ENCODE assay signal across 2 cellular contexts in the genomic region with DNA sequence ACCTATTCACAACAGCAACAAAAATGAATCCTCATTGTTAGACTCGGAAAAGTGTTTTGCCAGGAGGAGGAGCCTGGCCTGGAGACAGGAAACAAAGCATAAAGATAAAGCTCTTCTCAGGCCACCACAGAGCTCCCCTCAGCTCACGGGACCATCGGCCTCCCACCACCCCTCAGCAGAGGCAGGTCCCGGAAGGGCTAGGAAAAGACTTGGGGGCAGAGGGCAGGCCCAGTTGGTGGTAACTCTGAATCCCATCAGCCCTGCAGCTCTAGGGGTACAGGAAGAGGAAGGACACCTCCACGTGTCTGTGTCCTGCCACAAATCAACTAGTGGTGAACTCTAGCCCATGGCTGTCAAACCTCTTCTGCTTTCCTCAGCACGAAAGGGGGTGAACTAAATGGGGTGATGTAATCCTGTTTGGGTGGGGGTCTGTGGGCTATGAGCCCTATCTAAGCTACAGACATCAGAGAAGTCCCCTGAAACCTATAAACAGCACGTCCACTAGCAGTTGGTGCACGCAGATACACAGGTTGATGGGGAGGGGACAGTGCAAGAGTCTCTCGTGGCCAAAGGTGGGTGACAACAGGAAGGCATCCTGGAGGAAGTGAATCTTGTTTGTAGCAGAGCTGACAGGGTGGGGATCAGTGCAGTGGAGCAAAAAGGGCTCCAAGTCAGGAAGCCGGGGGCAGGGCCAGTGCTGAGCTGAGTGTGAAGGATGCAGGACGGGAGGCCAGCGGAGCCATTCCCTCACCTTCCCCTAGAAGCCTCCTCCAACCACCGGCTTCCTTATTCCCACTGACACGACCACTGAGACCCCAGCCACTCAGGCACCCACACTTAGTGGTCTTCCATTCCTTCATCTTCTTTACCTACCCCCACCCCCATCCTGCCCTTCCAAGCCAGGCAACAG.
TF ChIP-seq lines count a peak whose summit lies in the region.

No MANE protein-coding gene starts in this region.

TF ChIP-seq in SK-N-SH, 30 proteins besides CTCF, POLR2A, EP300 and RAD21 (continued from another document):
- TF ChIP-seq, protein P1, sequence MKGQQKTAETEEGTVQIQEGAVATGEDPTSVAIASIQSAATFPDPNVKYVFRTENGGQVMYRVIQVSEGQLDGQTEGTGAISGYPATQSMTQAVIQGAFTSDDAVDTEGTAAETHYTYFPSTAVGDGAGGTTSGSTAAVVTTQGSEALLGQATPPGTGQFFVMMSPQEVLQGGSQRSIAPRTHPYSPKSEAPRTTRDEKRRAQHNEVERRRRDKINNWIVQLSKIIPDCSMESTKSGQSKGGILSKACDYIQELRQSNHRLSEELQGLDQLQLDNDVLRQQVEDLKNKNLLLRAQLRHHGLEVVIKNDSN (IDR thresholded peaks at IDR 0.05; ENCODE audit: borderline replicate concordance, low read depth): no peak
- TF ChIP-seq TAF1 (IDR thresholded peaks at IDR 0.05; ENCODE audit: borderline replicate concordance, low read depth, low read length): no peak
- no peak for TF ChIP-seq RXRA (IDR thresholded peaks at IDR 0.05; ENCODE audit: borderline replicate concordance, low read depth)
- TF ChIP-seq RCOR1 (IDR thresholded peaks at IDR 0.05; ENCODE audit: low read length): no peak
- no peak for TF ChIP-seq TCF12 (IDR thresholded peaks at IDR 0.05)
- TF ChIP-seq YY1 (IDR thresholded peaks at IDR 0.05; ENCODE audit: low read depth): no peak
- TF ChIP-seq, protein P2, sequence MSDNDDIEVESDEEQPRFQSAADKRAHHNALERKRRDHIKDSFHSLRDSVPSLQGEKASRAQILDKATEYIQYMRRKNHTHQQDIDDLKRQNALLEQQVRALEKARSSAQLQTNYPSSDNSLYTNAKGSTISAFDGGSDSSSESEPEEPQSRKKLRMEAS (IDR thresholded peaks at IDR 0.05; ENCODE audit: low read depth): no peak
- TF ChIP-seq GABPA (IDR thresholded peaks at IDR 0.05; ENCODE audit: low read depth): no peak
- TF ChIP-seq, protein P3, sequence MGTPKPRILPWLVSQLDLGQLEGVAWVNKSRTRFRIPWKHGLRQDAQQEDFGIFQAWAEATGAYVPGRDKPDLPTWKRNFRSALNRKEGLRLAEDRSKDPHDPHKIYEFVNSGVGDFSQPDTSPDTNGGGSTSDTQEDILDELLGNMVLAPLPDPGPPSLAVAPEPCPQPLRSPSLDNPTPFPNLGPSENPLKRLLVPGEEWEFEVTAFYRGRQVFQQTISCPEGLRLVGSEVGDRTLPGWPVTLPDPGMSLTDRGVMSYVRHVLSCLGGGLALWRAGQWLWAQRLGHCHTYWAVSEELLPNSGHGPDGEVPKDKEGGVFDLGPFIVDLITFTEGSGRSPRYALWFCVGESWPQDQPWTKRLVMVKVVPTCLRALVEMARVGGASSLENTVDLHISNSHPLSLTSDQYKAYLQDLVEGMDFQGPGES (IDR thresholded peaks at IDR 0.05; ENCODE audit: low read depth, low read length): no peak

TF ChIP-seq in SK-N-SH treated with all-trans-retinoic acid at 6 μM for 48 hours, 23 proteins besides CTCF, POLR2A, EP300 and RAD21 (continued from another document):
- TF ChIP-seq, protein P4, sequence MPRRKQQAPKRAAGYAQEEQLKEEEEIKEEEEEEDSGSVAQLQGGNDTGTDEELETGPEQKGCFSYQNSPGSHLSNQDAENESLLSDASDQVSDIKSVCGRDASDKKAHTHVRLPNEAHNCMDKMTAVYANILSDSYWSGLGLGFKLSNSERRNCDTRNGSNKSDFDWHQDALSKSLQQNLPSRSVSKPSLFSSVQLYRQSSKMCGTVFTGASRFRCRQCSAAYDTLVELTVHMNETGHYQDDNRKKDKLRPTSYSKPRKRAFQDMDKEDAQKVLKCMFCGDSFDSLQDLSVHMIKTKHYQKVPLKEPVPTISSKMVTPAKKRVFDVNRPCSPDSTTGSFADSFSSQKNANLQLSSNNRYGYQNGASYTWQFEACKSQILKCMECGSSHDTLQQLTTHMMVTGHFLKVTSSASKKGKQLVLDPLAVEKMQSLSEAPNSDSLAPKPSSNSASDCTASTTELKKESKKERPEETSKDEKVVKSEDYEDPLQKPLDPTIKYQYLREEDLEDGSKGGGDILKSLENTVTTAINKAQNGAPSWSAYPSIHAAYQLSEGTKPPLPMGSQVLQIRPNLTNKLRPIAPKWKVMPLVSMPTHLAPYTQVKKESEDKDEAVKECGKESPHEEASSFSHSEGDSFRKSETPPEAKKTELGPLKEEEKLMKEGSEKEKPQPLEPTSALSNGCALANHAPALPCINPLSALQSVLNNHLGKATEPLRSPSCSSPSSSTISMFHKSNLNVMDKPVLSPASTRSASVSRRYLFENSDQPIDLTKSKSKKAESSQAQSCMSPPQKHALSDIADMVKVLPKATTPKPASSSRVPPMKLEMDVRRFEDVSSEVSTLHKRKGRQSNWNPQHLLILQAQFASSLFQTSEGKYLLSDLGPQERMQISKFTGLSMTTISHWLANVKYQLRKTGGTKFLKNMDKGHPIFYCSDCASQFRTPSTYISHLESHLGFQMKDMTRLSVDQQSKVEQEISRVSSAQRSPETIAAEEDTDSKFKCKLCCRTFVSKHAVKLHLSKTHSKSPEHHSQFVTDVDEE (CRISPR knock-in tag; IDR thresholded peaks at IDR 0.05): no peak
- TF ChIP-seq BACH2 (CRISPR knock-in tag; IDR thresholded peaks at IDR 0.05; ENCODE audit: borderline replicate concordance) (no peak), TCF4 (CRISPR knock-in tag; IDR thresholded peaks at IDR 0.05; ENCODE audit: borderline replicate concordance) (no peak), PPARA (CRISPR knock-in tag; IDR thresholded peaks at IDR 0.05; ENCODE audit: borderline replicate concordance) (no peak), PATZ1 (CRISPR knock-in tag; IDR thresholded peaks at IDR 0.05; ENCODE audit: borderline replicate concordance) (no peak), ZNF565 (CRISPR knock-in tag; conservative IDR thresholded peaks at IDR 0.05; ENCODE audit: low read depth) (no peak), OSR1 (CRISPR knock-in tag; IDR thresholded peaks at IDR 0.05) (no peak), ZFP30 (CRISPR knock-in tag; IDR thresholded peaks at IDR 0.05) (no peak), SNAI2 (CRISPR knock-in tag; IDR thresholded peaks at IDR 0.05) (no peak), ZNF70 (CRISPR knock-in tag; IDR thresholded peaks at IDR 0.05) (no peak), CSDC2 (CRISPR knock-in tag; IDR thresholded peaks at IDR 0.05) (no peak), ISL1 (CRISPR knock-in tag; IDR thresholded peaks at IDR 0.05) (no peak), ARNTL (CRISPR knock-in tag; IDR thresholded peaks at IDR 0.05; ENCODE audit: borderline replicate concordance, low read depth) (no peak), ZC3H10 (CRISPR knock-in tag; IDR thresholded peaks at IDR 0.05) (no peak), CREB5 (CRISPR knock-in tag; IDR thresholded peaks at IDR 0.05; ENCODE audit: low read depth) (no peak)
- TF ChIP-seq, protein P5, sequence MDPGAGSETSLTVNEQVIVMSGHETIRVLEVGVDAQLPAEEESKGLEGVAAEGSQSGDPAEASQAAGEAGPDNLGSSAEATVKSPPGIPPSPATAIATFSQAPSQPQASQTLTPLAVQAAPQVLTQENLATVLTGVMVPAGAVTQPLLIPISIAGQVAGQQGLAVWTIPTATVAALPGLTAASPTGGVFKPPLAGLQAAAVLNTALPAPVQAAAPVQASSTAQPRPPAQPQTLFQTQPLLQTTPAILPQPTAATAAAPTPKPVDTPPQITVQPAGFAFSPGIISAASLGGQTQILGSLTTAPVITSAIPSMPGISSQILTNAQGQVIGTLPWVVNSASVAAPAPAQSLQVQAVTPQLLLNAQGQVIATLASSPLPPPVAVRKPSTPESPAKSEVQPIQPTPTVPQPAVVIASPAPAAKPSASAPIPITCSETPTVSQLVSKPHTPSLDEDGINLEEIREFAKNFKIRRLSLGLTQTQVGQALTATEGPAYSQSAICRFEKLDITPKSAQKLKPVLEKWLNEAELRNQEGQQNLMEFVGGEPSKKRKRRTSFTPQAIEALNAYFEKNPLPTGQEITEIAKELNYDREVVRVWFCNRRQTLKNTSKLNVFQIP (CRISPR knock-in tag; IDR thresholded peaks at IDR 0.05; ENCODE audit: borderline replicate concordance, low read depth): no peak
